1 cellular context compared by ENCODE assay signal in the genomic region with DNA sequence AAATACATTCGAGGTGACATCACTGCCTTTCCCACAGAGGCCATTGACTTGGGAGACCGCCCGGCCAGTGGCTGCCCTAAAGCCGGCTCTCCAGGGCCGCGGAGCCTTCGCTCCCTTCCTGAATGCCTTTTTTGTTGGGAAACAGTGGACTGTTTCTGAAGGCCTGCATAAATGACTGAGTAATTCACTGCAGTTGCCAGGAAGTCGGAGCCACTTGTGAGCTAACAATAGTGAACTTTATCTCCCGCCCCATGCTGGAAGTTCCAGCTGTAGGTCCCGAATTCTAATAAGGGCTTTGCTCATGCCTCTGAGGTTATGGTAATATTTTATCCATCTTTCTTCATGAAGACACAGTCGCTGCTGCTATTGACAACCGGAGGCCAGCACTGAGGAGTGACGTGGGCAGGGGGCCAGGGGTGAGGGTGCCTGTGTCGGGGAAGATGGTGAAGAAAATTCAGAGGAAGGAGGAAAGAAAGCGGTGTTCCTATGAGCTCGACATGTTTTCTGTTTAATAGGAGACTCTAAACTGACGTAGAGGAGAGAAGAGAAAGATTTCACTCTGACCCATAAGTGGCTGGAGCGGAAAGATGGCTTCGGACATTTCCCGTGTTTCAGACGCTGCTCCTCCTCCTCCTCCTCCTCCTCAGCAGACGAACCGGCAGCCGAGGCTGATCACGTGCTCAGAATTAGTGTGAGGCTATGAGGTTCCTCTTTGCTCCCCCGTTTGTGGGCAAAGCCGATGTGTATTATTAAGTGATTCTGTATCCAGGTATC.
A peak's percentile ranks its signal among the peaks of the same experiment; 100 is the strongest.
TF ChIP-seq lines count a peak whose summit lies in the region.

No MANE protein-coding gene starts in this region.

TF ChIP-seq in endothelial cell of umbilical vein, 7 proteins besides CTCF, POLR2A, EP300 and RAD21 (continued from another document):
- peak; percentile 28 for TF ChIP-seq JUN (IDR thresholded peaks at IDR 0.05; ENCODE audit: borderline replicate concordance, insufficient read depth, insufficient read length, low read depth)
